In genomic region chr2:191247381-191248057, GRCh38 we compare ENCODE assay signal across 9 cellular contexts. TPM values are rescaled to one million over a fixed set of nuclear protein-coding genes. Genes with fewer than 3 reads are reported as not detected.
DNase-seq lines count a peak whose midpoint lies in the region; ATAC-seq, FAIRE-seq and TF ChIP-seq lines count a peak whose summit lies in the region.
"Had no signal": no experiment of that assay in that cellular context is flagged by ENCODE, and none has a peak within 500 bp of the region (broad histone marks: within the 10 kb centered on the region; RNA-seq: fewer than 3 reads in every experiment).

No MANE protein-coding gene starts in this region.

- no peaks in the 10 kb centered on the region for H3K9me3 ChIP-seq in K562 (replicated peaks; ENCODE audit: control insufficient read depth, insufficient read depth, low read depth, low read length)

- peak; percentile 98 for DNase-seq in EL
- peak in 1 of 4 experiments; percentile 1 for DNase-seq in K562 (ENCODE audit: extremely low read depth in 1 of 4, low spot score in 3 of 4)
- DNase-seq in left kidney (ENCODE audit: low read depth, low spot score) = peak; percentile 58
- no peak for DNase-seq in AML-193 (lab: John Stamatoyannopoulos, UW)
- DNase-seq in D341Med (ENCODE audit: low spot score) = no peak
- DNase-seq: left cardiac atrium had no signal

- 2% methylated on average over 5 of the region's 5 CpGs for WGBS in K562 (ENCODE audit: insufficient coverage, low coverage, missing lambda C conversion rate)

- H3K9ac ChIP-seq in K562 (ENCODE audit: insufficient read depth in 1 of 2, low read depth in 2 of 2, low read length in 2 of 2) = no peak overlapping the region

- FAIRE-seq in K562 (lab: Jason Lieb, UNC) = no peak

- intact Hi-C loops in K562 (cut with micrococcal nuclease) = no loop called here

- POLR2A ChIA-PET in K562 (lab: Yijun Ruan, JAX) = interaction anchor here (1.0 kb wide), 1 partner anchor 11 kb away, joined by 3 read pairs; no protein-coding TSS in a partner anchor

- ATAC-seq in HG03442 (IDR thresholded peaks at IDR 0.05; ENCODE audit: unreplicated experiment) (peak; percentile 31), K562 (no peak), GM21723 (IDR thresholded peaks at IDR 0.05; ENCODE audit: unreplicated experiment) (no peak), GM21515 (IDR thresholded peaks at IDR 0.05; ENCODE audit: unreplicated experiment) (no peak)

- no peaks in the 10 kb centered on the region for H4K20me1 ChIP-seq in K562 (replicated peaks; ENCODE audit: control insufficient read depth, insufficient read depth, low read length)

- no peak for TF ChIP-seq CTCF in K562 (IDR thresholded peaks at IDR 0.05 in 2 of 3, conservative IDR thresholded peaks at IDR 0.05 in 1 of 3; ENCODE audit: insufficient read depth in 2 of 3, low read depth in 1 of 3, low read length in 3 of 3)

- no peaks in the 10 kb centered on the region for H3K9me1 ChIP-seq in K562 (ENCODE audit: control insufficient read depth, insufficient read depth, low read length)

- H3K4me2 ChIP-seq in K562 (ENCODE audit: insufficient read depth, low read length) = no peak overlapping the region

- no peak overlapping the region for H2AFZ ChIP-seq in K562 (ENCODE audit: low read depth, low read length)

- CTCF ChIA-PET in K562 (lab: Yijun Ruan, JAX; ENCODE audit: low intra/inter-chr PET ratio) = no interaction called here

- no peak overlapping the region for H3K27ac ChIP-seq in K562 (ENCODE audit: extremely low read depth, low read depth, low read length)

- TF ChIP-seq POLR2A in K562 (conservative IDR thresholded peaks at IDR 0.05) = no peak

- BruUV-seq in K562 (replicated peaks; lab: Mats Ljungman, UMichigan) = no TSS peak

- TF ChIP-seq EP300 in K562 (IDR thresholded peaks at IDR 0.05; ENCODE audit: low read length) = no peak

- H3K36me3 ChIP-seq in K562 (ENCODE audit: control insufficient read depth, insufficient read depth, low read length) = no peaks in the 10 kb centered on the region

- TF ChIP-seq RAD21 in K562 (CRISPR knock-in tag; conservative IDR thresholded peaks at IDR 0.05 in 1 of 2, IDR thresholded peaks at IDR 0.05 in 1 of 2) = no peak

- peaks cover 0 to 12% of the 10 kb centered on the region in 2 experiments; a peak in 1 of 5 replicates for H3K4me1 ChIP-seq in K562 (replicated peaks in 1 of 2; ENCODE audit: control insufficient read depth in 2 of 2, insufficient read depth in 2 of 2, low read length in 2 of 2)

- no peaks in the 10 kb centered on the region for H3K79me2 ChIP-seq in K562 (ENCODE audit: control insufficient read depth, insufficient read depth, low read length)

- H3K4me3 ChIP-seq in K562 = no peak overlapping the region

- in situ Hi-C loops in K562 (cut with MboI) = no loop called here

- no peaks in the 10 kb centered on the region for H3K27me3 ChIP-seq in K562 (ENCODE audit: control insufficient read depth in 2 of 2, insufficient read depth in 2 of 2, low read length in 2 of 2)

TF ChIP-seq in K562, 482 proteins besides CTCF, POLR2A, EP300 and RAD21:
- TF ChIP-seq JUND (IDR thresholded peaks at IDR 0.05; ENCODE audit: borderline replicate concordance, low read depth, low read length) (0 out of 2 replicates have a peak, but pooled peaks have one; percentile 18), JUND (tag; IDR thresholded peaks at IDR 0.05; ENCODE audit: borderline replicate concordance, low read depth, low read length) (no peak; the same call in 2 of the 3 replicates), MTA1 (IDR thresholded peaks at IDR 0.05; ENCODE audit: borderline replicate concordance) (no peak), EP400 (IDR thresholded peaks at IDR 0.05) (no peak)

RNA-seq across cellular contexts. Expression of gene MYO1B, which starts 2.3 kb away (rescaled TPM):
- not detected in 2 replicates for total RNA-seq in K562 (2011; cell fraction: chromatin; rRNA removed; ENCODE audit: low replicate concordance)
- total RNA-seq in K562 (2011; cell fraction: nucleolus; rRNA removed) = not detected in 2 replicates
- total RNA-seq in K562 (2011; cell fraction: nucleoplasm; rRNA removed) = not detected in 2 replicates
- 0.14 and 0.16 TPM in 2 replicates for total RNA-seq in K562 (2014; rRNA removed)
- not detected in 2 replicates for total RNA-seq in K562 (2014; rRNA removed; fragmentation: Illumina TruSeq; extraction: Trizol)
- 0.04 and 0.08 TPM in 2 replicates for total RNA-seq in K562 (2015; rRNA removed; fragmentation: Illumina TruSeq; extraction: Trizol)
- total RNA-seq in K562 (2021) = 0.25 and 0.33 TPM in 2 replicates
- polyA plus RNA-seq in K562 (2011; rRNA removed) = not detected in 2 replicates
- not detected in 2 replicates for polyA plus RNA-seq in K562 (2011; cell fraction: cytosol; rRNA removed)
- not detected in 2 replicates for polyA plus RNA-seq in K562 (2011; cell fraction: nucleus; rRNA removed)
- polyA plus RNA-seq in K562 (2012) = 0.17 TPM in 1 of 2 replicates, not detected in the other
- polyA plus RNA-seq in K562 (2014; fragmentation: Illumina TruSeq; extraction: Trizol) = not detected in 2 replicates
- not detected for polyA plus RNA-seq in K562 (2014; fragmentation: Nextera tagmentation; extraction: Ambion mirVana)
- 0.27 TPM in 1 of 2 replicates, not detected in the other for polyA plus RNA-seq in K562 (2014; rRNA removed)
- polyA minus RNA-seq in K562 (2011; rRNA and poly(A)+ RNA removed) = not detected in 2 replicates
- not detected in 2 replicates for polyA minus RNA-seq in K562 (2011; cell fraction: cytosol; rRNA and poly(A)+ RNA removed)
- polyA minus RNA-seq in K562 (2011; cell fraction: nucleus; rRNA and poly(A)+ RNA removed) = not detected in 2 replicates

Comparison
In these comparisons a context has a peak if more than half of its experiments do, and no peak if none do; other contexts are left out.
1. DNase-seq: peak in EL (single experiment) and left kidney (single experiment); none in AML-193 (0 of 2) and D341Med (single experiment).